15 cellular contexts compared by ENCODE assay signal in genomic region chr2:9654429-9655100, GRCh38. TPM values are rescaled to one million over a fixed set of nuclear protein-coding genes. Genes with fewer than 3 reads are reported as not detected.
DNase-seq lines count a peak whose midpoint lies in the region; ATAC-seq, FAIRE-seq and TF ChIP-seq lines count a peak whose summit lies in the region.
"Had no signal": no experiment of that assay in that cellular context is flagged by ENCODE, and none has a peak within 500 bp of the region (broad histone marks: within the 10 kb centered on the region; RNA-seq: fewer than 3 reads in every experiment).

No MANE protein-coding gene starts in this region.

- in situ Hi-C loops in GM13977 (cut with MboI; ENCODE audit: low pct_unique_long_range_greater_than_20kb, low sequenced_read_pairs, unreplicated experiment), result no loop called here

- H3K9ac ChIP-seq in kidney (ENCODE audit: low read length in 2 of 2), result no peak overlapping the region

- FAIRE-seq in kidney (lab: Jason Lieb, UNC), result no peak

- POLR2A ChIA-PET in RWPE1 (lab: Yijun Ruan, JAX; ENCODE audit: low non-redundant PET), result no interaction called here

- no peaks in the 10 kb centered on the region for H3K36me3 ChIP-seq in BE2C
- no peaks in the 10 kb centered on the region for H3K36me3 ChIP-seq in kidney (ENCODE audit: control insufficient read depth in 1 of 2, insufficient read depth in 2 of 2, low read length in 2 of 2)
- H3K36me3 ChIP-seq: esophagus squamous epithelium had no signal

- H3K9me3 ChIP-seq in BE2C (no peaks in the 10 kb centered on the region), kidney (ENCODE audit: control insufficient read depth in 1 of 2, low read length in 2 of 2) (no peaks in the 10 kb centered on the region)
- H3K9me3 ChIP-seq: esophagus squamous epithelium had no signal

- intact Hi-C loops in dorsolateral prefrontal cortex (cut with DNase I) (no loop called here), kidney (cut with DNase I) (no loop called here)

- DNase-seq in A172 (ENCODE audit: low spot score) (peak; percentile 34), BE2C (peak; percentile 39), RWPE1 (ENCODE audit: low spot score) (no peak), dorsolateral prefrontal cortex (no peak), GM13977 (ENCODE audit: low spot score) (no peak), inferior parietal cortex (ENCODE audit: extremely low spot score) (no peak), kidney (no peak)
- DNase-seq: amygdala, esophagus squamous epithelium, NCI-H146, NCI-H510A, SW 1271 had no signal

- ATAC-seq in HG03135 (IDR thresholded peaks at IDR 0.05; ENCODE audit: unreplicated experiment), result no peak
- ATAC-seq: WTC11 had no signal

- no peaks in the 10 kb centered on the region; the same call in 1 of the 2 replicates for H3K27me3 ChIP-seq in BE2C
- H3K27me3 ChIP-seq in dorsolateral prefrontal cortex, result no peaks in the 10 kb centered on the region

- CTCF ChIA-PET in RWPE1 (lab: Yijun Ruan, JAX), result no interaction called here

- peaks cover 16% of the 10 kb centered on the region for H3K4me1 ChIP-seq in BE2C
- H3K4me1 ChIP-seq in kidney (ENCODE audit: control insufficient read depth in 1 of 2, insufficient read depth in 1 of 2, low read depth in 1 of 2, low read length in 2 of 2), result no peaks in the 10 kb centered on the region
- H3K4me1 ChIP-seq: esophagus squamous epithelium had no signal

- TF ChIP-seq CTCF in BE2C (IDR thresholded peaks at IDR 0.05; ENCODE audit: low read depth, low read length), result no peak
- TF ChIP-seq CTCF in RWPE1 (conservative IDR thresholded peaks at IDR 0.05; ENCODE audit: low read depth), result no peak
- TF ChIP-seq CTCF in dorsolateral prefrontal cortex (IDR thresholded peaks at IDR 0.05 in 54 of 56, conservative IDR thresholded peaks at IDR 0.05 in 2 of 56; ENCODE audit: low read depth in 1 of 56, partially characterized antibody in 56 of 56), result no peak
- TF ChIP-seq CTCF in GM13977 (IDR thresholded peaks at IDR 0.05; ENCODE audit: extremely low read depth, insufficient read depth, missing control alignments), result no peak
- no peak for TF ChIP-seq CTCF in kidney (IDR thresholded peaks at IDR 0.05; ENCODE audit: borderline replicate concordance, extremely low read depth, insufficient read depth)

- H3K27ac ChIP-seq in RWPE1 (peak overlapping the region; percentile 49), dorsolateral prefrontal cortex (peak overlapping the region in 56 of 59 donors; percentile 16 to 92 (median 82)), kidney (ENCODE audit: low read depth in 2 of 2, low read length in 2 of 2) (no peak overlapping the region)
- H3K27ac ChIP-seq: esophagus squamous epithelium, PC-9 had no signal

- H3K4me3 ChIP-seq in BE2C (ENCODE audit: low read depth, low read length) (no peak overlapping the region), dorsolateral prefrontal cortex (peak overlapping the region in 2 of 59 donors; percentile 9 to 17), kidney (ENCODE audit: low read length in 2 of 2) (no peak overlapping the region)
- H3K4me3 ChIP-seq: esophagus squamous epithelium, PC-9 had no signal

RNA-seq across cellular contexts. Expression of gene YWHAQ, which starts 23.8 kb away (rescaled TPM):
- 746 and 807 TPM in 2 replicates for total RNA-seq in A172 (2014; rRNA removed; shearing (Covaris generic))
- polyA plus RNA-seq in BE2C (2012; ENCODE audit: insufficient read depth, insufficient read length, low read depth), result 536 TPM
- total RNA-seq in dorsolateral prefrontal cortex (100 to 1,000 TPM; 223 to 572 (median 337) TPM), kidney (262 TPM)
- polyA plus RNA-seq in kidney (ENCODE audit: insufficient read depth, low read depth, low replicate concordance), result 168 TPM

Comparison
In these comparisons a context has a peak if more than half of its experiments do, and no peak if none do; other contexts are left out.
1. DNase-seq: peak in A172 (single experiment) and BE2C (single experiment); none in RWPE1 (single experiment), dorsolateral prefrontal cortex (0 of 10), GM13977 (single experiment), inferior parietal cortex (single experiment) and kidney (single experiment).
2. H3K27ac ChIP-seq: peak in RWPE1 (single experiment) and dorsolateral prefrontal cortex (56 of 59); none in kidney (0 of 2).